ENCODE assay signal across 9 cellular contexts in the genomic region with DNA sequence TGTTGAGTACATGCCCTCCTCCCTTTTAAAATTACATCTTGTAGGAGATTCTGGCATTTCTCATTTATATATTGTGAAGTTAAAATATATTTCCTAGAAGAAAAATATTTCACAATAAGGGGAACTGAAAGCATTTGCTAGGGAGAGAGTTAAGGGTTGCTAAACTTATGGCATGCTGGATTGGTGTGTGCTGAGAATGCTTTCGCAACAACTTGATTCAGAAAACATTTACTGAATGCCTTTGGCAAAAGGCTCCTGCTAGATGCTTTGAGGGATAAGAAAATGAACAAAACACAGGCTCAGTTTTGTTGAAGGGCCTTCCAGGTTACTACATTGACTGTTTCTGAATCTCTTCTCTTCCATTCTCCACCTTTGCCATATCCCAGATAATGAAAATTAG.
DNase-seq lines count a peak whose midpoint lies in the region; ATAC-seq and TF ChIP-seq lines count a peak whose summit lies in the region.
"Had no signal": no experiment of that assay in that cellular context is flagged by ENCODE, and none has a peak within 500 bp of the region (broad histone marks: within the 10 kb centered on the region; RNA-seq: fewer than 3 reads in every experiment).

No MANE protein-coding gene starts in this region.

- H3K27me3 ChIP-seq in prostate gland (replicated peaks; ENCODE audit: insufficient read depth) (no peaks in the 10 kb centered on the region), Peyer's patch (no peaks in the 10 kb centered on the region)

- no peaks in the 10 kb centered on the region for H3K4me1 ChIP-seq in prostate gland (replicated peaks)
- peaks cover 0 to 37% (median 3%) of the 10 kb centered on the region in 4 donors for H3K4me1 ChIP-seq in Peyer's patch

- H3K27ac ChIP-seq in prostate gland (peak overlapping the region; percentile 18 to 43), Peyer's patch (peak overlapping the region in 1 of 4 donors; percentile 23)

- no peaks in the 10 kb centered on the region for H3K9me3 ChIP-seq in prostate gland
- H3K9me3 ChIP-seq in Peyer's patch, result no peaks in the 10 kb centered on the region

- DNase-seq in EH (ENCODE audit: low read depth) (peak; percentile 90), SIG-M5 (lab: John Stamatoyannopoulos, UW) (peak; percentile 93), fibroblast of the conjunctiva (ENCODE audit: low read depth) (peak; percentile 86), prostate gland (ENCODE audit: low spot score) (peak; percentile 57), NCI-H2081 (lab: John Stamatoyannopoulos, UW) (no peak), Peyer's patch (no peak), activated gamma-delta T cell (lab: John Stamatoyannopoulos, UW) (no peak)

- WGBS in prostate gland, result 15% methylated on average over 1 of the region's 1 CpG

- H3K36me3 ChIP-seq in prostate gland, result no peaks in the 10 kb centered on the region
- H3K36me3 ChIP-seq in Peyer's patch, result no peaks in the 10 kb centered on the region

- intact Hi-C loops in prostate gland (cut with DNase I), result loop anchor here (10.0 kb wide), 1 partner anchor 67 kb away; a partner anchor contains a TSS

- TF ChIP-seq CTCF in prostate gland (IDR thresholded peaks at IDR 0.05), result no peak
- TF ChIP-seq CTCF in Peyer's patch (IDR thresholded peaks at IDR 0.05), result no peak

- no peak for ATAC-seq in HG03442 (IDR thresholded peaks at IDR 0.05; ENCODE audit: unreplicated experiment)
- ATAC-seq: Panc1 had no signal

- TF ChIP-seq POLR2A in prostate gland (IDR thresholded peaks at IDR 0.05) (no peak), Peyer's patch (IDR thresholded peaks at IDR 0.05) (no peak)

- H3K4me3 ChIP-seq in prostate gland (no peak overlapping the region), Peyer's patch (no peak overlapping the region)

Comparison
In these comparisons a context has a peak if more than half of its experiments do, and no peak if none do; other contexts are left out.
1. DNase-seq: peak in EH (single experiment), SIG-M5 (single experiment), fibroblast of the conjunctiva (single experiment) and prostate gland (single experiment); none in NCI-H2081 (0 of 2), Peyer's patch (0 of 3) and activated gamma-delta T cell (single experiment).